1 cellular context compared by ENCODE assay signal in the genomic region with DNA sequence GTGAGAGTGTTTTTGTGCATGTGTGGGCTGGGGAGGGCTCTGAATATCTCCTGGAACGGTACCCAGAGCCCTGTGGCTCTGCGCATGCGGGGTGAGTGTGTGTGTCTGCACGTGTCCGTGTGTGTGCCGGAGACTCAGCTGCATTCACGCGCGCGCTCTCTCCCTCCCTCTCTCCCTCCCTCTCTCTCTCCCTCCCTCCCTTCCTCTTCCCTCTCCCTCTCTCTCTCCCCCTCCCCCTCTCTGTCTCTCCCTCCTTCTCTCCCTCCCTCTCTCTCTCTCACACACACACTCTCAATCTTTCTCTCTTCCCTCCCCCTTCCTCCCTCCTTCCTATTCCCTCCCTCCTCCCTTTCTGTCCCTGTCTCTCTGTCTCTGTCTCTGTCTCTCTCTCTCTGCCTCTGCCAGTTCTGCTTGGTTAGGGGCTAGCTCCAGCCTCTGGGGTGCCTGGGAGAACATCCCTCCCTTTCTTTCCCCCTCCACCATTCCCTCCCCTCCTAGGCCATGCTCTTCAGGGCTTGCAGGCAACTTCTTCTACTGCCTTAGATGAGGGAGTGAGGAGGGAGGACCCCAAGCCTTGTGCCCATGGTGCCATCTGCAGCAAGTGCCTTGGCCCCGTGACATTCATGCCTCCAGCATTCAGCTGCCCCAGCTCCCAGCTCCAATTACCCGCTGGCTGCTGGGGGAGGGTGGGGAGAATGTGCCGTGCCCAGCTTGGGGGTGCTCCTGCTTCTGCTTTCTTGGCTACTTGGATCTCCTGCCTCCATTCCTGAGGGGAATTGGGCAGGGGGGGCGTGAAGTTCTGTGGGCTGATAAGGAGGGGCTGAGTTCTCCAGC.
TF ChIP-seq lines count a peak whose summit lies in the region.

No MANE protein-coding gene starts in this region.

TF ChIP-seq in IMR-90, 13 proteins besides CTCF, POLR2A, EP300 and RAD21:
- TF ChIP-seq, protein P1, sequence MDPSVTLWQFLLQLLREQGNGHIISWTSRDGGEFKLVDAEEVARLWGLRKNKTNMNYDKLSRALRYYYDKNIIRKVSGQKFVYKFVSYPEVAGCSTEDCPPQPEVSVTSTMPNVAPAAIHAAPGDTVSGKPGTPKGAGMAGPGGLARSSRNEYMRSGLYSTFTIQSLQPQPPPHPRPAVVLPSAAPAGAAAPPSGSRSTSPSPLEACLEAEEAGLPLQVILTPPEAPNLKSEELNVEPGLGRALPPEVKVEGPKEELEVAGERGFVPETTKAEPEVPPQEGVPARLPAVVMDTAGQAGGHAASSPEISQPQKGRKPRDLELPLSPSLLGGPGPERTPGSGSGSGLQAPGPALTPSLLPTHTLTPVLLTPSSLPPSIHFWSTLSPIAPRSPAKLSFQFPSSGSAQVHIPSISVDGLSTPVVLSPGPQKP (IDR thresholded peaks at IDR 0.05; ENCODE audit: borderline replicate concordance, low read depth, low read length) = no peak
- TF ChIP-seq BHLHE40 (IDR thresholded peaks at IDR 0.05; ENCODE audit: low read depth, low read length) (peak; percentile 97), CHD1 (IDR thresholded peaks at IDR 0.05; ENCODE audit: low read depth, low read length) (no peak), NFE2L2 (IDR thresholded peaks at IDR 0.05; ENCODE audit: low read depth, low read length) (no peak), MXI1 (IDR thresholded peaks at IDR 0.05; ENCODE audit: borderline replicate concordance, low read depth, low read length) (peak; percentile 88; the same call in 1 of the 2 replicates), SMC3 (IDR thresholded peaks at IDR 0.05; ENCODE audit: low read depth, low read length) (no peak), MAFK (IDR thresholded peaks at IDR 0.05; ENCODE audit: low read depth, low read length) (no peak), CEBPB (IDR thresholded peaks at IDR 0.05; ENCODE audit: low read depth, low read length) (no peak), RFX5 (IDR thresholded peaks at IDR 0.05; ENCODE audit: low read depth, low read length) (no peak), MAZ (IDR thresholded peaks at IDR 0.05; ENCODE audit: borderline replicate concordance, low read depth, low read length) (peak; percentile 93; the same call in 1 of the 2 replicates), FOS (IDR thresholded peaks at IDR 0.05; ENCODE audit: low read depth, low read length) (no peak)
- TF ChIP-seq, protein P2, sequence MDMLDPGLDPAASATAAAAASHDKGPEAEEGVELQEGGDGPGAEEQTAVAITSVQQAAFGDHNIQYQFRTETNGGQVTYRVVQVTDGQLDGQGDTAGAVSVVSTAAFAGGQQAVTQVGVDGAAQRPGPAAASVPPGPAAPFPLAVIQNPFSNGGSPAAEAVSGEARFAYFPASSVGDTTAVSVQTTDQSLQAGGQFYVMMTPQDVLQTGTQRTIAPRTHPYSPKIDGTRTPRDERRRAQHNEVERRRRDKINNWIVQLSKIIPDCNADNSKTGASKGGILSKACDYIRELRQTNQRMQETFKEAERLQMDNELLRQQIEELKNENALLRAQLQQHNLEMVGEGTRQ (IDR thresholded peaks at IDR 0.05; ENCODE audit: low read depth, low read length) = peak; percentile 79
